23 cellular contexts compared by ENCODE assay signal in genomic region chr22:41343717-41344116, GRCh38.
"Had no signal": no experiment of that assay in that cellular context is flagged by ENCODE, and none has a peak within 500 bp of the region (broad histone marks: within the 10 kb centered on the region; RNA-seq: fewer than 3 reads in every experiment).

No MANE protein-coding gene starts in this region.

- ATAC-seq: activated CD8-positive, alpha-beta memory T cell treated with anti-CD3 and anti-CD28 coated beads, Interleukin-2, amount 10 ng/mL, durations not matched to agents 7 days and 5 days; body of pancreas; Panc1 had no signal

- H3K4me1 ChIP-seq: body of pancreas, SJCRH30 had no signal

- H3K9ac ChIP-seq: SK-N-SH had no signal

- H3K27me3 ChIP-seq: body of pancreas, SJCRH30 had no signal

- DNase-seq: activated CD4-positive, alpha-beta T cell treated with anti-CD3 and anti-CD28 coated beads for 1 hour; activated CD4-positive, alpha-beta T cell treated with anti-CD3 and anti-CD28 coated beads, Interleukin-2, amount 10 ng/mL, durations not matched to agents 24 days and 14 days; activated CD4-positive, alpha-beta T cell treated with anti-CD3 and anti-CD28 coated beads, Interleukin-2, amount 50 U/mL, for 48 hours; activated CD8-positive, alpha-beta memory T cell treated with anti-CD3 and anti-CD28 coated beads, Interleukin-2, amount 10 ng/mL, durations not matched to agents 7 days and 5 days; activated effector memory CD4-positive, alpha-beta T cell treated with Interleukin-2 at 50 U/mL for 16 hours; activated naive CD4-positive, alpha-beta T cell; activated T-cell treated with anti-CD3 and anti-CD28 coated beads, Interleukin-2, amount 50 U/mL, for 24 hours; aorta; body of pancreas; KG1; NCI-H1092; NCI-H1417; NCI-H1930; NCI-H2171 treated with DMSO at 0.1 percent for 48 hours; NCI-H226; NCI-H526; NCI-H774; NK-92 treated with Interleukin-12 subunit alpha and Interleukin-12 subunit beta, amount 100 ng/mL, for 24 hours; OCI-M1; Right ventricle myocardium superior; SJCRH30; SK-N-SH had no signal

- H3K4me2 ChIP-seq: SK-N-SH had no signal

- H3K27ac ChIP-seq: body of pancreas, SJCRH30 had no signal

- H3K4me3 ChIP-seq: body of pancreas, SJCRH30 had no signal

- H3K9me3 ChIP-seq: body of pancreas, SJCRH30, SK-N-SH had no signal
